In the genomic region with DNA sequence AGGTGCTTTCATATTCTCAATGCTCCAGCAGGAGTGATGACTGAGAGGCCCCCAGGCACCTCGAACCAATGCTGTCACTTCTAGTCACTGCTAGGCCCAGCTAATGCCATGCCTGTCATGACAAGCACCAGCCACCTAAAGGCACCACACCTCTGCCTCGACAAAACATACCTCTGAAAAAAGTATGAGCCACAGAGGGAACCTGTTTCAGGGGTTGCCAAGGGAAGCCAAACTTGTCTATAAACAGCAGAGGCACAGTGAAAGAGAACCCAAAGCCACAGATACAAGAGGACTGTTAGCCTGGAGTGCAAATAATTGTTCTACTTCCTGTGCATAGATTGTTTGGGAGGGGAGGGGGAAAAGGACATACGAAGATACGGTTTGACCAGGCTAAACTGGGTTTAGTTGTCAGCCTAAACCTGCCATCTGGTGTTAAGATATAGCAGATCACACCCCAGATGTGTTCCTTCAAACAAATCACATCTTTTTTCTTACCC, we compare ENCODE assay signal across 8 cellular contexts. TPM values are rescaled to one million over a fixed set of nuclear protein-coding genes. Genes with fewer than 3 reads are reported as not detected.
A peak's percentile ranks its signal among the peaks of the same experiment; 100 is the strongest.
DNase-seq lines count a peak whose midpoint lies in the region; ATAC-seq and TF ChIP-seq lines count a peak whose summit lies in the region.

No MANE protein-coding gene starts in this region.

- H3K9me3 Mint-ChIP-seq in effector memory CD8-positive, alpha-beta T cell, result no peaks in the 10 kb centered on the region

- in situ Hi-C loops in brain microvascular endothelial cell (cut with HindIII; ENCODE audit: low pct_ligation_motif_present, low sequenced_read_pairs), result no loop called here

- H3K27ac ChIP-seq in brain microvascular endothelial cell, result no peak overlapping the region
- no peak overlapping the region for H3K27ac ChIP-seq in lower lobe of right lung

- DNase-seq in COR-L47 (lab: John Stamatoyannopoulos, UW), result peak; percentile 55
- peak; percentile 33 for DNase-seq in NB4 (ENCODE audit: low read depth)
- peak; percentile 21 for DNase-seq in brain microvascular endothelial cell
- no peak for DNase-seq in lower lobe of right lung
- no peak for DNase-seq in GDM1 (lab: John Stamatoyannopoulos, UW)
- DNase-seq in effector memory CD8-positive, alpha-beta T cell, result no peak

- intact Hi-C loops in lower lobe of right lung (cut with DNase I), result no loop called here

- no peak for TF ChIP-seq CTCF in NB4 (IDR thresholded peaks at IDR 0.05; ENCODE audit: low read depth, low read length)
- no peak for TF ChIP-seq CTCF in brain microvascular endothelial cell (IDR thresholded peaks at IDR 0.05; ENCODE audit: low read depth, low read length, missing control alignments)
- no peak for TF ChIP-seq CTCF in lower lobe of right lung (IDR thresholded peaks at IDR 0.05)

- ATAC-seq in lower lobe of right lung, result peak; percentile 61 to 71
- ATAC-seq in GM19467 (IDR thresholded peaks at IDR 0.05; ENCODE audit: unreplicated experiment), result no peak
- no peak for ATAC-seq in effector memory CD8-positive, alpha-beta T cell (replicated peaks)
- no peak for ATAC-seq in HG02870 (IDR thresholded peaks at IDR 0.05; ENCODE audit: unreplicated experiment)

- no peaks in the 10 kb centered on the region for H3K36me3 ChIP-seq in brain microvascular endothelial cell (replicated peaks)
- no peaks in the 10 kb centered on the region for H3K36me3 ChIP-seq in lower lobe of right lung

- H3K27me3 ChIP-seq in brain microvascular endothelial cell (replicated peaks), result no peaks in the 10 kb centered on the region
- H3K27me3 ChIP-seq in lower lobe of right lung (ENCODE audit: low read depth), result no peaks in the 10 kb centered on the region

- peak overlapping the region in 1 of 2 donors; percentile 68 for H3K27ac Mint-ChIP-seq in effector memory CD8-positive, alpha-beta T cell

- H3K4me1 ChIP-seq in lower lobe of right lung, result peaks cover 23% of the 10 kb centered on the region

- H3K4me3 Mint-ChIP-seq in effector memory CD8-positive, alpha-beta T cell, result no peak overlapping the region

- no peaks in the 10 kb centered on the region for H3K9me3 ChIP-seq in lower lobe of right lung

- no peak overlapping the region for H3K4me3 ChIP-seq in NB4 (ENCODE audit: low read depth, low read length)
- no peak overlapping the region for H3K4me3 ChIP-seq in brain microvascular endothelial cell (ENCODE audit: low read depth, low read length)
- H3K4me3 ChIP-seq in lower lobe of right lung, result no peak overlapping the region

- TF ChIP-seq POLR2A in NB4 (IDR thresholded peaks at IDR 0.05; ENCODE audit: extremely low read depth, insufficient read length), result no peak

- H3K27me3 Mint-ChIP-seq in effector memory CD8-positive, alpha-beta T cell, result no peaks in the 10 kb centered on the region

- H3K36me3 Mint-ChIP-seq in effector memory CD8-positive, alpha-beta T cell (ENCODE audit: insufficient read depth), result no peaks in the 10 kb centered on the region

- H3K4me1 Mint-ChIP-seq in effector memory CD8-positive, alpha-beta T cell (ENCODE audit: low read depth in 2 of 2), result no peaks in the 10 kb centered on the region

RNA-seq across cellular contexts. Expression of gene BNC2, which starts 45.9 kb away (rescaled TPM):
- 15.0 TPM for total RNA-seq in lower lobe of right lung

Comparison
In these comparisons a context has a peak if more than half of its experiments do, and no peak if none do; other contexts are left out.
1. DNase-seq: peak in COR-L47 (single experiment), NB4 (single experiment) and brain microvascular endothelial cell (single experiment); none in lower lobe of right lung (single experiment), GDM1 (single experiment) and effector memory CD8-positive, alpha-beta T cell (0 of 3).
2. ATAC-seq: peak in lower lobe of right lung (2 of 2); none in GM19467 (single experiment), effector memory CD8-positive, alpha-beta T cell (single experiment) and HG02870 (single experiment).